ENCODE assay signal across 22 cellular contexts in genomic region chr18:1965541-1965940, GRCh38.
"Had no signal": no experiment of that assay in that cellular context is flagged by ENCODE, and none has a peak within 500 bp of the region (broad histone marks: within the 10 kb centered on the region; RNA-seq: fewer than 3 reads in every experiment).

No MANE protein-coding gene starts in this region.

- H3K27ac ChIP-seq: coronary artery, gastrocnemius medialis, lower lobe of right lung, neutrophil, parathyroid adenoma, sigmoid colon, testis, tibial artery had no signal

- H3K9me3 ChIP-seq: gastrocnemius medialis, lower lobe of right lung, neutrophil, sigmoid colon, testis, tibial artery had no signal

- H3K4me3 ChIP-seq: coronary artery, gastrocnemius medialis, lower lobe of right lung, sigmoid colon, testis, tibial artery had no signal

- ATAC-seq: effector memory CD8-positive, alpha-beta T cell; gastrocnemius medialis; left colon; left ventricle myocardium superior; lower lobe of right lung; right cardiac atrium; stimulated activated effector memory CD8-positive, alpha-beta T cell treated with anti-CD3 and anti-CD28 coated beads, Interleukin-12 subunit alpha, Interleukin-12 subunit beta, amount 100 ng/mL, for 72 hours; stimulated activated naive CD8-positive, alpha-beta T cell treated with anti-CD3 and anti-CD28 coated beads, Interleukin-15, Interleukin-2, amounts not matched to agents 100 U/mL and 50 U/mL, for 24 hours had no signal

- H3K27me3 ChIP-seq: gastrocnemius medialis, neutrophil, sigmoid colon, testis, tibial artery had no signal

- H3K4me3 Mint-ChIP-seq: effector memory CD8-positive, alpha-beta T cell; natural killer cell; stimulated activated effector memory CD8-positive, alpha-beta T cell treated with anti-CD3 and anti-CD28 coated beads, Interleukin-12 subunit alpha, Interleukin-12 subunit beta, amount 100 ng/mL, for 72 hours; type B pancreatic cell had no signal

- DNase-seq: dermis blood vessel endothelial cell; effector memory CD8-positive, alpha-beta T cell; gastrocnemius medialis; head of caudate nucleus; left colon; left ventricle myocardium superior; lower lobe of right lung; natural killer cell; right cardiac atrium; sigmoid colon; stimulated activated CD4-positive, alpha-beta T cell treated with anti-CD3 and anti-CD28 coated beads, Interleukin-2, amount 100 ng/mL, for 24 hours; stimulated activated CD4-positive, alpha-beta T cell treated with anti-CD3 and anti-CD28 coated beads, Interleukin-4, amount 100 ng/mL, for 24 hours; stimulated activated naive CD8-positive, alpha-beta T cell treated with anti-CD3 and anti-CD28 coated beads, Interleukin-15, Interleukin-2, amounts not matched to agents 100 U/mL and 50 U/mL, for 24 hours; substantia nigra; testis; tibial artery had no signal

- H3K27ac Mint-ChIP-seq: effector memory CD8-positive, alpha-beta T cell; natural killer cell; progenitor cell of endocrine pancreas; stimulated activated effector memory CD8-positive, alpha-beta T cell treated with anti-CD3 and anti-CD28 coated beads, Interleukin-12 subunit alpha, Interleukin-12 subunit beta, amount 100 ng/mL, for 72 hours; type B pancreatic cell had no signal

- H3K27me3 Mint-ChIP-seq: effector memory CD8-positive, alpha-beta T cell; progenitor cell of endocrine pancreas; type B pancreatic cell had no signal

- H3K36me3 Mint-ChIP-seq: natural killer cell; stimulated activated effector memory CD8-positive, alpha-beta T cell treated with anti-CD3 and anti-CD28 coated beads, Interleukin-12 subunit alpha, Interleukin-12 subunit beta, amount 100 ng/mL, for 72 hours; type B pancreatic cell had no signal

- H3K4me1 Mint-ChIP-seq: natural killer cell; stimulated activated effector memory CD8-positive, alpha-beta T cell treated with anti-CD3 and anti-CD28 coated beads, Interleukin-12 subunit alpha, Interleukin-12 subunit beta, amount 100 ng/mL, for 72 hours had no signal

- H3K4me1 ChIP-seq: gastrocnemius medialis, lower lobe of right lung, parathyroid adenoma, sigmoid colon, testis, tibial artery had no signal

- H3K9me3 Mint-ChIP-seq: effector memory CD8-positive, alpha-beta T cell; stimulated activated effector memory CD8-positive, alpha-beta T cell treated with anti-CD3 and anti-CD28 coated beads, Interleukin-12 subunit alpha, Interleukin-12 subunit beta, amount 100 ng/mL, for 72 hours; type B pancreatic cell had no signal

- H3K36me3 ChIP-seq: gastrocnemius medialis, lower lobe of right lung, neutrophil, sigmoid colon, tibial artery had no signal
